28 cellular contexts compared by ENCODE assay signal in the genomic region with DNA sequence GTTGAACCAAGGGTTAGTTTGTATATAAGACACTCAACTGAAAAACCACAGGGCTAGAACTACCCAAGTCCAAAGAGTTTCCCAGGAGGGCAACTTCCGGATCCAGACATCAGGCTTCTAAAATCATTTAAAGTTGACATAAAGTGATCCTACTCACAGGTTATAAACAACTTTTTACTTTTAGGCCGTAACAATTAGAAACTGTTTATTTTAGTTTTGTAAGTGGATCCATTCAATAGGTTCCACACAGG.
DNase-seq lines count a peak whose midpoint lies in the region; ATAC-seq and TF ChIP-seq lines count a peak whose summit lies in the region.
"Had no signal": no experiment of that assay in that cellular context is flagged by ENCODE, and none has a peak within 500 bp of the region (broad histone marks: within the 10 kb centered on the region; RNA-seq: fewer than 3 reads in every experiment).

No MANE protein-coding gene starts in this region.

- H3F3A ChIP-seq in smooth muscle cell (ENCODE audit: low read depth), result peaks cover 8% of the 10 kb centered on the region

- H3K4me3 ChIP-seq in AG04450 (ENCODE audit: low read depth, low read length) (no peak overlapping the region), RWPE2 (ENCODE audit: severe bottlenecking) (no peak overlapping the region), mesodermal cell (ENCODE audit: extremely low read depth, insufficient read depth, low read length, poor library complexity, severe bottlenecking) (no peak overlapping the region), smooth muscle cell (no peak overlapping the region)
- H3K4me3 ChIP-seq: GM23338, K562, lower lobe of right lung, thyroid gland had no signal

- H3K36me3 ChIP-seq in RWPE2 (ENCODE audit: low read depth) (no peaks in the 10 kb centered on the region), mesodermal cell (ENCODE audit: control insufficient read depth, insufficient read depth, low read length) (no peaks in the 10 kb centered on the region), smooth muscle cell (ENCODE audit: low read depth) (no peaks in the 10 kb centered on the region)
- H3K36me3 ChIP-seq: lower lobe of right lung, thyroid gland had no signal

- H3K9me3 ChIP-seq in AG04450 (ENCODE audit: control insufficient read depth, insufficient read depth, low read length), result no peaks in the 10 kb centered on the region
- no peaks in the 10 kb centered on the region for H3K9me3 ChIP-seq in RWPE2 (ENCODE audit: severe bottlenecking)
- no peaks in the 10 kb centered on the region for H3K9me3 ChIP-seq in mesodermal cell (ENCODE audit: control insufficient read depth, low read length)
- H3K9me3 ChIP-seq in smooth muscle cell (replicated peaks; ENCODE audit: low read depth), result peaks cover 1% of the 10 kb centered on the region
- H3K9me3 ChIP-seq: lower lobe of right lung, thyroid gland had no signal

- DNase-seq in AG04450 (ENCODE audit: low read depth, low spot score) (peak; percentile 62), RWPE2 (ENCODE audit: low spot score) (no peak), smooth muscle cell (lab: John Stamatoyannopoulos, UW; ENCODE audit: unreplicated experiment) (no peak), left colon (no peak), NCI-H526 treated with DMSO at 0.1 percent for 48 hours (lab: John Stamatoyannopoulos, UW) (no peak), islet precursor cell (no peak)
- DNase-seq: activated CD4-positive, CD25-positive, alpha-beta regulatory T cell treated with anti-CD3 and anti-CD28 coated beads, Interleukin-2, amount 50 U/mL, for 72 hours; activated CD8-positive, alpha-beta memory T cell treated with anti-CD3 and anti-CD28 coated beads, Interleukin-2, amount 50 U/mL, for 48 hours; activated CD8-positive, alpha-beta T cell treated with anti-CD3 and anti-CD28 coated beads for 36 hours; activated naive CD4-positive, alpha-beta T cell treated with anti-CD3 and anti-CD28 coated beads, Interleukin-2, amount 10 ng/mL, durations not matched to agents 7 days and 5 days; AML-193; Calu3; CD4-positive, CD25-positive, alpha-beta regulatory T cell; cerebellar nuclear complex; DND-41; lower lobe of right lung; MM.1S; NCI-H2029; NCI-H524 treated with DMSO at 0.1 percent for 48 hours; NK-92 treated with Interleukin-12 subunit alpha and Interleukin-12 subunit beta, amount 100 ng/mL, for 24 hours; right cardiac atrium; Right ventricle myocardium superior; thyroid gland had no signal

- H3K27ac ChIP-seq in AG04450 (ENCODE audit: low read depth, low read length) (peak overlapping the region; percentile 89), RWPE2 (ENCODE audit: poor library complexity, severe bottlenecking) (peak overlapping the region; percentile 88), mesodermal cell (ENCODE audit: low read depth, low read length, severe bottlenecking) (peak overlapping the region; percentile 36), smooth muscle cell (ENCODE audit: low read depth) (peak overlapping the region; percentile 84)
- H3K27ac ChIP-seq: lower lobe of right lung, thyroid gland had no signal

- peak overlapping the region; percentile 36 for H3K4me2 ChIP-seq in smooth muscle cell
- H3K4me2 ChIP-seq: GM23338 had no signal

- H3K4me1 ChIP-seq in RWPE2 (ENCODE audit: insufficient read depth, poor library complexity, severe bottlenecking) (peaks cover 23% of the 10 kb centered on the region), mesodermal cell (ENCODE audit: control insufficient read depth, insufficient read depth, low read length, poor library complexity, severe bottlenecking) (peaks cover 15% of the 10 kb centered on the region), smooth muscle cell (ENCODE audit: low read depth) (peaks cover 7% of the 10 kb centered on the region)
- H3K4me1 ChIP-seq: lower lobe of right lung, thyroid gland had no signal

- WGBS in mesodermal cell (ENCODE audit: insufficient coverage in 2 of 2), 2 experiments, result 100% methylated on average over 1 of the region's 2 CpGs; no CpG with 5 or more reads in 1 of the 2 experiments
- 14% methylated on average over 2 of the region's 2 CpGs for WGBS in smooth muscle cell (ENCODE audit: low lambda C conversion rate)

- H3K27me3 ChIP-seq in AG04450 (ENCODE audit: control insufficient read depth, insufficient read depth, low read length) (no peaks in the 10 kb centered on the region), RWPE2 (ENCODE audit: insufficient read depth, poor library complexity, severe bottlenecking) (no peaks in the 10 kb centered on the region), smooth muscle cell (ENCODE audit: low read depth) (no peaks in the 10 kb centered on the region)
- H3K27me3 ChIP-seq: thyroid gland had no signal

- H4K20me1 ChIP-seq in smooth muscle cell (ENCODE audit: low read depth), result no peaks in the 10 kb centered on the region

- no peaks in the 10 kb centered on the region for H3K79me2 ChIP-seq in smooth muscle cell (ENCODE audit: low read depth)

- intact Hi-C loops in left colon (cut with DNase I, micrococcal nuclease), result no loop called here

- CTCF ChIA-PET in AG04450 (lab: Charles Lee), result no interaction called here

- H2AFZ ChIP-seq in smooth muscle cell (ENCODE audit: low read depth), result no peak overlapping the region
- H2AFZ ChIP-seq: GM23338 had no signal

- TF ChIP-seq CTCF in AG04450 (IDR thresholded peaks at IDR 0.05; ENCODE audit: low read depth, low read length) (no peak), RWPE2 (IDR thresholded peaks at IDR 0.05; ENCODE audit: poor library complexity, severe bottlenecking) (no peak), smooth muscle cell (IDR thresholded peaks at IDR 0.05; ENCODE audit: borderline replicate concordance, insufficient read depth, poor library complexity, severe bottlenecking) (no peak)

- no peak overlapping the region for H3K9ac ChIP-seq in smooth muscle cell (ENCODE audit: low read depth)

- POLR2A ChIA-PET in AG04450 (lab: Yijun Ruan, JAX), result interaction anchor here (1.0 to 1.4 kb wide), 10 partner anchors 8 to 456 kb away, joined by 3 to 17 read pairs (median 5); no protein-coding TSS in a partner anchor

- ATAC-seq in RWPE2 (ENCODE audit: low read depth), result no peak; the same call in 2 of the 3 replicates
- no peak for ATAC-seq in HG02678 (IDR thresholded peaks at IDR 0.05; ENCODE audit: unreplicated experiment)
- no peak for ATAC-seq in left colon
- ATAC-seq: activated CD8-positive, alpha-beta T cell treated with anti-CD3 and anti-CD28 coated beads for 36 hours; GM23338; K562; SK-N-SH treated with all-trans-retinoic acid at 6 μM for 48 hours had no signal

Comparison
In these comparisons a context has a peak if more than half of its experiments do, and no peak if none do; other contexts are left out.
1. H3K27ac ChIP-seq: peak in every context shown above with its lines; median percentile 89 in AG04450; 88 in RWPE2; 84 in smooth muscle cell; 36 in mesodermal cell.